In genomic region chr15:90106522-90107117, GRCh38 we compare ENCODE assay signal across 10 cellular contexts. TPM values are rescaled to one million over a fixed set of nuclear protein-coding genes. Genes with fewer than 3 reads are reported as not detected.
A peak's percentile ranks its signal among the peaks of the same experiment; 100 is the strongest.
DNase-seq lines count a peak whose midpoint lies in the region; ATAC-seq, FAIRE-seq and TF ChIP-seq lines count a peak whose summit lies in the region.
"Had no signal": no experiment of that assay in that cellular context is flagged by ENCODE, and none has a peak within 500 bp of the region (broad histone marks: within the 10 kb centered on the region; RNA-seq: fewer than 3 reads in every experiment).

No MANE protein-coding gene starts in this region.

- peak; percentile 79 for FAIRE-seq in keratinocyte (lab: Jason Lieb, UNC)

- POLR2A ChIA-PET in MCF 10A (lab: Yijun Ruan, JAX): interaction anchor here (0.6 to 1.4 kb wide), 6 partner anchors 12 to 213 kb away, joined by 3 to 6 read pairs (median 3); partner anchors contain the start of gene AP3S2

- H3K36me3 Mint-ChIP-seq in MCF 10A (ENCODE audit: insufficient read depth, unreplicated experiment): no peaks in the 10 kb centered on the region
- H3K36me3 Mint-ChIP-seq: CD8-positive, alpha-beta T cell had no signal

- H3K9me1 ChIP-seq in keratinocyte (ENCODE audit: control insufficient read depth, extremely low read depth, insufficient read depth, low read length): no peaks in the 10 kb centered on the region

- H3K4me1 ChIP-seq in HUES6 (ENCODE audit: control insufficient read depth, insufficient read depth, low read length): peaks cover 18% of the 10 kb centered on the region
- peaks cover 11% of the 10 kb centered on the region for H3K4me1 ChIP-seq in keratinocyte (ENCODE audit: control insufficient read depth, extremely low read depth, insufficient read depth, low read length)

- H3K9me3 Mint-ChIP-seq in MCF 10A (ENCODE audit: unreplicated experiment): no peaks in the 10 kb centered on the region
- H3K9me3 Mint-ChIP-seq: CD8-positive, alpha-beta T cell had no signal

- peak; percentile 71 for DNase-seq in A172 (ENCODE audit: low spot score)
- DNase-seq in MCF 10A (ENCODE audit: unreplicated experiment): peak; percentile 79
- DNase-seq in keratinocyte (ENCODE audit: low read depth, low spot score): no peak
- DNase-seq in activated CD8-positive, alpha-beta memory T cell treated with anti-CD3 and anti-CD28 coated beads for 24 hours: no peak
- DNase-seq in stimulated activated CD4-positive, alpha-beta T cell treated with anti-CD3 and anti-CD28 coated beads, Interleukin-1b, Interleukin-23, amount 100 ng/mL, for 48 hours: no peak
- DNase-seq in ecto neural progenitor cell (ENCODE audit: low spot score): no peak
- DNase-seq: CD8-positive, alpha-beta T cell; stimulated activated naive CD4-positive, alpha-beta T cell treated with Interleukin-2 at 50 U/mL for 16 hours had no signal

- H3K4me1 Mint-ChIP-seq in MCF 10A (ENCODE audit: insufficient read depth, unreplicated experiment): peaks cover 12% of the 10 kb centered on the region

- TF ChIP-seq CTCF in MCF 10A (IDR thresholded peaks at IDR 0.05; ENCODE audit: unreplicated experiment): no peak
- TF ChIP-seq CTCF in keratinocyte (optimal IDR thresholded peaks at IDR 0.05 in 1 of 3, IDR thresholded peaks at IDR 0.05 in 1 of 3, conservative IDR thresholded peaks at IDR 0.05 in 1 of 3; ENCODE audit: extremely low read depth in 1 of 3, insufficient read depth in 2 of 3, low read length in 3 of 3): no peak

- BruUV-seq in MCF 10A (replicated peaks; lab: Mats Ljungman, UMichigan): no TSS peak

- peak overlapping the region; percentile 22 for H3K9ac ChIP-seq in HUES6 (ENCODE audit: low read length)
- no peak overlapping the region for H3K9ac ChIP-seq in keratinocyte (ENCODE audit: control insufficient read depth, extremely low read depth, insufficient read depth, low read length)

- H3K4me3 ChIP-seq in HUES6 (ENCODE audit: low read depth, low read length) (0 out of 2 replicates have a peak overlapping the region, but pooled peaks have one; percentile 28), keratinocyte (ENCODE audit: control insufficient read depth in 2 of 3, extremely low read depth in 1 of 3, insufficient read depth in 2 of 3, low read depth in 1 of 3, low read length in 3 of 3) (peak overlapping the region in 1 of 3 experiments; percentile 19)

- no peaks in the 10 kb centered on the region for H3K27me3 Mint-ChIP-seq in MCF 10A (ENCODE audit: insufficient read depth, unreplicated experiment)

- no peaks in the 10 kb centered on the region for H4K20me1 ChIP-seq in keratinocyte (ENCODE audit: control insufficient read depth, extremely low read depth, insufficient read depth, low read length)

- H3K9me3 ChIP-seq in HUES6 (ENCODE audit: control insufficient read depth, insufficient read depth, low read depth, low read length) (no peaks in the 10 kb centered on the region), keratinocyte (ENCODE audit: control insufficient read depth, low read depth, low read length) (no peaks in the 10 kb centered on the region)

- dilution Hi-C loops in keratinocyte (cut with MboI; ENCODE audit: extremely low pct_ligation_motif_present, low sequenced_read_pairs): no loop called here

- H2AFZ ChIP-seq in keratinocyte (ENCODE audit: control insufficient read depth, low read length): peak overlapping the region; percentile 75

- no peak overlapping the region for H3K4me3 Mint-ChIP-seq in MCF 10A (ENCODE audit: unreplicated experiment)
- H3K4me3 Mint-ChIP-seq: CD8-positive, alpha-beta T cell had no signal

- H3K27me3 ChIP-seq in HUES6 (ENCODE audit: control insufficient read depth, insufficient read depth, low read length) (peaks cover 20% of the 10 kb centered on the region), keratinocyte (ENCODE audit: control insufficient read depth, extremely low read depth, insufficient read depth, low read length) (no peaks in the 10 kb centered on the region)

- H3K4me2 ChIP-seq in keratinocyte (ENCODE audit: control insufficient read depth, extremely low read depth, insufficient read depth, low read depth, low read length): peak overlapping the region; percentile 61

- no peak for ATAC-seq in GM21381 (IDR thresholded peaks at IDR 0.05; ENCODE audit: unreplicated experiment)
- ATAC-seq: CD8-positive, alpha-beta T cell had no signal

- CTCF ChIA-PET in MCF 10A (lab: Yijun Ruan, JAX): interaction anchor here (0.6 to 1.5 kb wide), 7 partner anchors 18 to 194 kb away, joined by 3 to 5 read pairs (median 4); no protein-coding TSS in a partner anchor

- H3K36me3 ChIP-seq in HUES6 (ENCODE audit: control insufficient read depth, insufficient read depth, low read length) (no peaks in the 10 kb centered on the region), keratinocyte (ENCODE audit: control insufficient read depth in 2 of 2, extremely low read depth in 1 of 2, insufficient read depth in 2 of 2, low read length in 2 of 2) (no peaks in the 10 kb centered on the region)

- H3K27ac Mint-ChIP-seq in MCF 10A (ENCODE audit: low read depth, unreplicated experiment): peak overlapping the region; percentile 46
- H3K27ac Mint-ChIP-seq: CD8-positive, alpha-beta T cell had no signal

- no peaks in the 10 kb centered on the region for H3K79me2 ChIP-seq in keratinocyte (ENCODE audit: control insufficient read depth, insufficient read depth, low read length)

- intact Hi-C loops in MCF 10A (cut with micrococcal nuclease): loop anchor here (2.0 kb wide), 1 partner anchor 16 kb away; no protein-coding TSS in a partner anchor

- H3K27ac ChIP-seq in HUES6 (ENCODE audit: low read depth, low read length) (no peak overlapping the region), keratinocyte (ENCODE audit: control insufficient read depth, insufficient read depth, low read length) (no peak overlapping the region)

RNA-seq across cellular contexts. Expression of gene IDH2, which starts 4.4 kb away (rescaled TPM):
- 43.7 and 61.6 TPM in 2 replicates for total RNA-seq in A172 (2014; rRNA removed; shearing (Covaris generic))
- total RNA-seq in MCF 10A (2022): 4.2 and 10.2 TPM in 2 replicates
- 23.5 to 28.3 TPM (median 27.9 TPM) in 3 replicates for polyA plus RNA-seq in keratinocyte
- 15.4 TPM for polyA plus RNA-seq in keratinocyte (2011; ENCODE audit: low read depth)
- polyA plus RNA-seq in keratinocyte (2011; cell fraction: cytosol; rRNA removed): 9.5 and 16.2 TPM in 2 replicates
- 6.3 and 8.6 TPM in 2 replicates for polyA plus RNA-seq in keratinocyte (2011; cell fraction: nucleus; rRNA removed)
- 24.0 and 29.7 TPM in 2 replicates for polyA plus RNA-seq in keratinocyte (2012; ENCODE audit: low replicate concordance)
- polyA minus RNA-seq in keratinocyte: 25.2 to 46.0 TPM (median 27.3 TPM) in 3 replicates
- polyA minus RNA-seq in keratinocyte (2011; cell fraction: cytosol; rRNA and poly(A)+ RNA removed): 15.9 TPM
- polyA minus RNA-seq in keratinocyte (2011; cell fraction: nucleus; rRNA and poly(A)+ RNA removed): 3.3 and 4.9 TPM in 2 replicates

Comparison
In these comparisons a context has a peak if more than half of its experiments do, and no peak if none do; other contexts are left out.
1. DNase-seq: peak in A172 (single experiment) and MCF 10A (single experiment); none in keratinocyte (single experiment), activated CD8-positive, alpha-beta memory T cell treated with anti-CD3 and anti-CD28 coated beads for 24 hours (single experiment), stimulated activated CD4-positive, alpha-beta T cell treated with anti-CD3 and anti-CD28 coated beads, Interleukin-1b, Interleukin-23, amount 100 ng/mL, for 48 hours (single experiment) and ecto neural progenitor cell (single experiment).